ENCODE assay signal across 18 cellular contexts in the genomic region with DNA sequence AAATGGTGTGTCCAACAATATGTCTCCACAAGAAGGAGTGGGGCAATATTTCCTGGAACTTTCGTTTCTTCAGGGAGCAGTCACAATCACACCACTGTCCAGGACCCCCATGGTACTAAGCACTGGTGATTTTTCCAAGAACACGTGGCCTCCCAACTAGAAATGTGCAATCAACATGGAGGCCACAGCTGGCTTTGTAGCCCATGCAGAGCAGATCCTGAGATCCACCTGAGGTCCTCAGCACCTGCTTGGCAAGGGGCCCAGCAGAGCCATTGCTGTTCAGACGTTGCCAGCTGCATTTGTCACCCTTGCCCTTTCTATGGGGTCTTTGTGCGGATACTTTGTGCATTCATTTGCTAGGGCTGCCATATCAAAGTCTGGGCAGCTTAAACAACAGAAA.
A peak's percentile ranks its signal among the peaks of the same experiment; 100 is the strongest.
DNase-seq lines count a peak whose midpoint lies in the region; TF ChIP-seq lines count a peak whose summit lies in the region.
"Had no signal": no experiment of that assay in that cellular context is flagged by ENCODE, and none has a peak within 500 bp of the region (broad histone marks: within the 10 kb centered on the region; RNA-seq: fewer than 3 reads in every experiment).

No MANE protein-coding gene starts in this region.

- H3K36me3 ChIP-seq in spleen = no peaks in the 10 kb centered on the region

- peak; percentile 64 for DNase-seq in NCI-H748 (lab: John Stamatoyannopoulos, UW; ENCODE audit: unreplicated experiment)
- no peak for DNase-seq in NCI-H748 treated with DMSO at 0.1 percent for 48 hours (lab: John Stamatoyannopoulos, UW)
- DNase-seq in NCI-H2029 (lab: John Stamatoyannopoulos, UW) = peak; percentile 55
- peak; percentile 57 for DNase-seq in RPMI8226
- DNase-seq in spleen = peak; percentile 64
- DNase-seq in activated CD4-positive, alpha-beta T cell treated with anti-CD3 and anti-CD28 coated beads, Interleukin-2, amount 10 ng/mL, durations not matched to agents 24 days and 14 days = no peak
- DNase-seq in NK-92 treated with Interleukin-12 subunit alpha and Interleukin-12 subunit beta, amount 100 ng/mL, for 24 hours (lab: John Stamatoyannopoulos, UW) = no peak
- DNase-seq: C1 segment of cervical spinal cord; CD4-positive, CD25-positive, alpha-beta regulatory T cell; CD8-positive, alpha-beta memory T cell; COR-L47; DMS 273 treated with DMSO at 0.1 percent for 48 hours; DMS53; DND-41; EL; H9 had no signal

- H3K9me3 Mint-ChIP-seq in activated CD4-positive, alpha-beta T cell treated with anti-CD3 and anti-CD28 coated beads, Interleukin-2, amount 10 ng/mL, durations not matched to agents 24 days and 14 days = no peaks in the 10 kb centered on the region
- H3K9me3 Mint-ChIP-seq: CD8-positive, alpha-beta memory T cell had no signal

- no peaks in the 10 kb centered on the region for H3K4me1 Mint-ChIP-seq in activated CD4-positive, alpha-beta T cell treated with anti-CD3 and anti-CD28 coated beads, Interleukin-2, amount 10 ng/mL, durations not matched to agents 24 days and 14 days
- H3K4me1 Mint-ChIP-seq: B cell; CD4-positive, CD25-positive, alpha-beta regulatory T cell; CD8-positive, alpha-beta memory T cell had no signal

- no peak for TF ChIP-seq POLR2A in spleen (IDR thresholded peaks at IDR 0.05)

- H3K4me3 Mint-ChIP-seq in activated CD4-positive, alpha-beta T cell treated with anti-CD3 and anti-CD28 coated beads, Interleukin-2, amount 10 ng/mL, durations not matched to agents 24 days and 14 days = no peak overlapping the region
- H3K4me3 Mint-ChIP-seq: B cell; CD4-positive, CD25-positive, alpha-beta regulatory T cell; CD8-positive, alpha-beta memory T cell; H9 had no signal

- WGBS in spleen, 5 donors = 61 to 83% (median 78%) methylated on average over 4 of the region's 4 CpGs

- H3K9me3 ChIP-seq in spleen = no peaks in the 10 kb centered on the region

- intact Hi-C loops in spleen (cut with DNase I; ENCODE audit: low total_unique reads) = no loop called here
- intact Hi-C loops in activated CD4-positive, alpha-beta T cell treated with anti-CD3 and anti-CD28 coated beads, Interleukin-2, amount 10 ng/mL, durations not matched to agents 24 days and 14 days (cut with micrococcal nuclease) = no loop called here

- H3K4me3 ChIP-seq in spleen = no peak overlapping the region
- H3K4me3 ChIP-seq: GM12878 had no signal

- H3K4me1 ChIP-seq in spleen = no peaks in the 10 kb centered on the region

- H3K27ac ChIP-seq in spleen = no peak overlapping the region

- no peak overlapping the region for H3K27ac Mint-ChIP-seq in activated CD4-positive, alpha-beta T cell treated with anti-CD3 and anti-CD28 coated beads, Interleukin-2, amount 10 ng/mL, durations not matched to agents 24 days and 14 days
- H3K27ac Mint-ChIP-seq: B cell; CD4-positive, CD25-positive, alpha-beta regulatory T cell; CD8-positive, alpha-beta memory T cell; H9 had no signal

- H3K36me3 Mint-ChIP-seq in activated CD4-positive, alpha-beta T cell treated with anti-CD3 and anti-CD28 coated beads, Interleukin-2, amount 10 ng/mL, durations not matched to agents 24 days and 14 days (ENCODE audit: low read depth) = no peaks in the 10 kb centered on the region
- H3K36me3 Mint-ChIP-seq: CD4-positive, CD25-positive, alpha-beta regulatory T cell; CD8-positive, alpha-beta memory T cell had no signal

- no peaks in the 10 kb centered on the region for H3K27me3 Mint-ChIP-seq in activated CD4-positive, alpha-beta T cell treated with anti-CD3 and anti-CD28 coated beads, Interleukin-2, amount 10 ng/mL, durations not matched to agents 24 days and 14 days
- H3K27me3 Mint-ChIP-seq: B cell; CD4-positive, CD25-positive, alpha-beta regulatory T cell had no signal

- TF ChIP-seq CTCF in spleen (IDR thresholded peaks at IDR 0.05 in 8 of 11, conservative IDR thresholded peaks at IDR 0.05 in 3 of 11) = no peak

- H3K27me3 ChIP-seq in spleen (replicated peaks in 1 of 7) = peaks cover 0 to 3% (median 0%) of the 10 kb centered on the region in 7 donors

Comparison
In these comparisons a context has a peak if more than half of its experiments do, and no peak if none do; other contexts are left out.
1. DNase-seq: peak in NCI-H748 (single experiment), NCI-H2029 (single experiment), RPMI8226 (single experiment) and spleen (single experiment); none in NCI-H748 treated with DMSO at 0.1 percent for 48 hours (single experiment), activated CD4-positive, alpha-beta T cell treated with anti-CD3 and anti-CD28 coated beads, Interleukin-2, amount 10 ng/mL, durations not matched to agents 24 days and 14 days (single experiment) and NK-92 treated with Interleukin-12 subunit alpha and Interleukin-12 subunit beta, amount 100 ng/mL, for 24 hours (single experiment).